ENCODE assay signal across 23 cellular contexts in genomic region chr18:74326238-74326637, GRCh38. TPM values are rescaled to one million over a fixed set of nuclear protein-coding genes. Genes with fewer than 3 reads are reported as not detected.
DNase-seq lines count a peak whose midpoint lies in the region; ATAC-seq, FAIRE-seq and TF ChIP-seq lines count a peak whose summit lies in the region.
"Had no signal": no experiment of that assay in that cellular context is flagged by ENCODE, and none has a peak within 500 bp of the region (broad histone marks: within the 10 kb centered on the region; RNA-seq: fewer than 3 reads in every experiment).

No MANE protein-coding gene starts in this region.

- H3K79me2 ChIP-seq in HepG2 (ENCODE audit: insufficient read depth, low read length) (no peaks in the 10 kb centered on the region), GM23248 (ENCODE audit: insufficient read depth) (no peaks in the 10 kb centered on the region)

- H3K4me2 ChIP-seq in HepG2 (ENCODE audit: low read depth, low read length), result no peak overlapping the region
- no peak overlapping the region for H3K4me2 ChIP-seq in GM23248 (ENCODE audit: unreplicated experiment)

- H3K9me3 ChIP-seq in endodermal cell (ENCODE audit: control insufficient read depth, low read length) (no peaks in the 10 kb centered on the region), HepG2 (ENCODE audit: low read length) (no peaks in the 10 kb centered on the region), GM23248 (ENCODE audit: low read depth) (no peaks in the 10 kb centered on the region)

- ATAC-seq in HepG2, result peak; percentile 60; the same call in 2 of the 3 replicates
- ATAC-seq in HG03521 (IDR thresholded peaks at IDR 0.05; ENCODE audit: unreplicated experiment), result no peak
- ATAC-seq: Panc1, SK-N-SH treated with all-trans-retinoic acid at 6 μM for 48 hours had no signal

- intact Hi-C loops in HepG2 (cut with micrococcal nuclease; ENCODE audit: unreplicated experiment), result no loop called here
- intact Hi-C loops in activated T-helper 1 cell treated with anti-CD3 and anti-CD28 coated beads, Interleukin-12 subunit alpha, Interleukin-12 subunit beta, Interleukin-2, Interleukin-4 antibody, amounts not matched to agents 30 ng/mL and 10 ng/mL and 1 ng/mL, durations not matched to agents 14 hours and 24 hours and 36 hours (cut with micrococcal nuclease), result no loop called here

- no peak for TF ChIP-seq RAD21 in HepG2 (CRISPR knock-in tag; IDR thresholded peaks at IDR 0.05)

- TF ChIP-seq POLR2A in HepG2 (IDR thresholded peaks at IDR 0.05; ENCODE audit: insufficient read depth in 1 of 2, low read depth in 2 of 2, low read length in 2 of 2), result no peak

- TF ChIP-seq CTCF in endodermal cell (conservative IDR thresholded peaks at IDR 0.05), result no peak
- 0 out of 2 replicates have a peak, but pooled peaks have one; percentile 8 for TF ChIP-seq CTCF in HepG2 (CRISPR knock-in tag; IDR thresholded peaks at IDR 0.05)
- no peak for TF ChIP-seq CTCF in progenitor cell of endocrine pancreas (IDR thresholded peaks at IDR 0.05; ENCODE audit: unreplicated experiment)

- H4K20me1 ChIP-seq in HepG2 (ENCODE audit: insufficient read depth, low read length) (no peaks in the 10 kb centered on the region), GM23248 (ENCODE audit: insufficient read depth) (no peaks in the 10 kb centered on the region)

- no peak overlapping the region for H3K4me3 ChIP-seq in endodermal cell (ENCODE audit: low read length)
- H3K4me3 ChIP-seq in HepG2 (replicated peaks in 1 of 3; ENCODE audit: insufficient read depth in 1 of 3, low read depth in 2 of 3, low read length in 3 of 3), result no peak overlapping the region
- no peak overlapping the region for H3K4me3 ChIP-seq in GM23248

- H3K27me3 Mint-ChIP-seq in endodermal cell (ENCODE audit: insufficient read depth) (no peaks in the 10 kb centered on the region), progenitor cell of endocrine pancreas (no peaks in the 10 kb centered on the region)
- H3K27me3 Mint-ChIP-seq in activated T-helper 1 cell treated with anti-CD3 and anti-CD28 coated beads, Interleukin-12 subunit alpha, Interleukin-12 subunit beta, Interleukin-2, Interleukin-4 antibody, amounts not matched to agents 30 ng/mL and 10 ng/mL and 1 ng/mL, durations not matched to agents 14 hours and 24 hours and 36 hours (ENCODE audit: insufficient read depth), result peaks cover 20% of the 10 kb centered on the region

- DNase-seq in endodermal cell (no peak), HepG2 (ENCODE audit: low spot score) (no peak), progenitor cell of endocrine pancreas (ENCODE audit: low spot score, unreplicated experiment) (no peak), NCI-H2196 (lab: John Stamatoyannopoulos, UW; ENCODE audit: unreplicated experiment) (no peak), GM23248 (no peak)
- DNase-seq in activated T-helper 1 cell treated with anti-CD3 and anti-CD28 coated beads, Interleukin-12 subunit alpha, Interleukin-12 subunit beta, Interleukin-2, Interleukin-4 antibody, amounts not matched to agents 30 ng/mL and 10 ng/mL and 1 ng/mL, durations not matched to agents 14 hours and 24 hours and 36 hours (ENCODE audit: low spot score), result no peak
- DNase-seq: CD4-positive, CD25-positive, alpha-beta regulatory T cell; DMS79 treated with DMSO at 0.1 percent for 48 hours; H9; HFFc6; NCI-H1694; NCI-H2081; NCI-H226; NCI-H524; NCI-H774; NK-92 treated with Interleukin-12 subunit alpha and Interleukin-12 subunit beta, amount 100 ng/mL, for 24 hours; SIG-M5 had no signal

- H3K27ac ChIP-seq in endodermal cell (ENCODE audit: low read depth, low read length) (no peak overlapping the region), HepG2 (ENCODE audit: extremely low read length, insufficient read depth, low read length) (no peak overlapping the region), GM23248 (no peak overlapping the region)

- POLR2A ChIA-PET in HepG2 (lab: Yijun Ruan, JAX), result no interaction called here

- no peaks in the 10 kb centered on the region for H3K9me3 Mint-ChIP-seq in endodermal cell
- H3K9me3 Mint-ChIP-seq in progenitor cell of endocrine pancreas (ENCODE audit: low read depth), result no peaks in the 10 kb centered on the region
- H3K9me3 Mint-ChIP-seq in activated T-helper 1 cell treated with anti-CD3 and anti-CD28 coated beads, Interleukin-12 subunit alpha, Interleukin-12 subunit beta, Interleukin-2, Interleukin-4 antibody, amounts not matched to agents 30 ng/mL and 10 ng/mL and 1 ng/mL, durations not matched to agents 14 hours and 24 hours and 36 hours, result no peaks in the 10 kb centered on the region
- H3K9me3 Mint-ChIP-seq: H9, HFFc6, IgD-negative memory B cell had no signal

- H3K9me2 ChIP-seq in GM23248 (ENCODE audit: insufficient read depth), result no peaks in the 10 kb centered on the region

- in situ Hi-C loops in HepG2 (cut with HindIII; ENCODE audit: extremely low pct_ligation_motif_present, low pct_unique_long_range_greater_than_20kb) (no loop called here), GM23248 (cut with MboI) (loop anchor here (25.0 kb wide), 2 partner anchors 464 to 1564 kb away; no protein-coding TSS in a partner anchor)

- H3K4me1 Mint-ChIP-seq in endodermal cell, result peaks cover 16% of the 10 kb centered on the region
- H3K4me1 Mint-ChIP-seq in progenitor cell of endocrine pancreas (ENCODE audit: low read depth), result peaks cover 18% of the 10 kb centered on the region
- no peaks in the 10 kb centered on the region for H3K4me1 Mint-ChIP-seq in activated T-helper 1 cell treated with anti-CD3 and anti-CD28 coated beads, Interleukin-12 subunit alpha, Interleukin-12 subunit beta, Interleukin-2, Interleukin-4 antibody, amounts not matched to agents 30 ng/mL and 10 ng/mL and 1 ng/mL, durations not matched to agents 14 hours and 24 hours and 36 hours (ENCODE audit: low read depth)
- H3K4me1 Mint-ChIP-seq: CD4-positive, CD25-positive, alpha-beta regulatory T cell; H9 had no signal

- H3K27me3 ChIP-seq in endodermal cell (ENCODE audit: control insufficient read depth, insufficient read depth, low read length, poor library complexity, severe bottlenecking), result no peaks in the 10 kb centered on the region
- H3K27me3 ChIP-seq in HepG2 (ENCODE audit: control insufficient read depth in 1 of 2, insufficient read depth in 2 of 2, low read length in 2 of 2), result no peaks in the 10 kb centered on the region; a peak in 1 of 5 replicates
- H3K27me3 ChIP-seq in GM23248 (replicated peaks; ENCODE audit: insufficient read depth), result no peaks in the 10 kb centered on the region

- no peaks in the 10 kb centered on the region for H3K36me3 Mint-ChIP-seq in endodermal cell (ENCODE audit: low read depth)
- H3K36me3 Mint-ChIP-seq in progenitor cell of endocrine pancreas (ENCODE audit: insufficient read depth), result no peaks in the 10 kb centered on the region
- H3K36me3 Mint-ChIP-seq in activated T-helper 1 cell treated with anti-CD3 and anti-CD28 coated beads, Interleukin-12 subunit alpha, Interleukin-12 subunit beta, Interleukin-2, Interleukin-4 antibody, amounts not matched to agents 30 ng/mL and 10 ng/mL and 1 ng/mL, durations not matched to agents 14 hours and 24 hours and 36 hours (ENCODE audit: low read depth), result no peaks in the 10 kb centered on the region
- H3K36me3 Mint-ChIP-seq: CD4-positive, CD25-positive, alpha-beta regulatory T cell; IgD-negative memory B cell had no signal

- 47 to 100% methylated on average over 1 to 2 of the region's 2 CpGs for WGBS in endodermal cell (ENCODE audit: insufficient coverage in 1 of 2, insufficient read length in 1 of 2), 2 experiments
- WGBS in HepG2 (ENCODE audit: low lambda C conversion rate), result 67% methylated on average over 2 of the region's 2 CpGs
- 86 to 89% methylated on average over 2 of the region's 2 CpGs for WGBS in GM23248 (ENCODE audit: low coverage in 1 of 2, low lambda C conversion rate in 2 of 2, missing lambda C conversion rate in 2 of 2), 2 experiments

- H3K4me3 Mint-ChIP-seq in endodermal cell (no peak overlapping the region), progenitor cell of endocrine pancreas (ENCODE audit: low read depth) (no peak overlapping the region)
- no peak overlapping the region for H3K4me3 Mint-ChIP-seq in activated T-helper 1 cell treated with anti-CD3 and anti-CD28 coated beads, Interleukin-12 subunit alpha, Interleukin-12 subunit beta, Interleukin-2, Interleukin-4 antibody, amounts not matched to agents 30 ng/mL and 10 ng/mL and 1 ng/mL, durations not matched to agents 14 hours and 24 hours and 36 hours
- H3K4me3 Mint-ChIP-seq: CD4-positive, CD25-positive, alpha-beta regulatory T cell; H9; HFFc6; IgD-negative memory B cell had no signal

- H3K4me1 ChIP-seq in endodermal cell (ENCODE audit: control insufficient read depth, insufficient read depth, low read length) (peaks cover 10% of the 10 kb centered on the region), HepG2 (ENCODE audit: insufficient read depth, low read length) (peaks cover 21% of the 10 kb centered on the region), GM23248 (ENCODE audit: insufficient read depth) (0 out of 2 replicates have a peak, but pooled peaks cover 3% of the 10 kb centered on the region)

- no peak overlapping the region for H3K9ac ChIP-seq in endodermal cell (ENCODE audit: extremely low read depth, low read length, poor library complexity, severe bottlenecking)
- H3K9ac ChIP-seq in HepG2 (ENCODE audit: insufficient read depth, low read depth, low read length), result peak overlapping the region; percentile 17; the same call in 1 of the 2 replicates
- H3K9ac ChIP-seq in GM23248, result no peak overlapping the region

- CTCF ChIA-PET in HepG2 (lab: Yijun Ruan, JAX; ENCODE audit: low intra/inter-chr PET ratio, low total read pairs), result no interaction called here

- H3F3A ChIP-seq in GM23248 (ENCODE audit: insufficient read depth), result no peaks in the 10 kb centered on the region

- H3K36me3 ChIP-seq in endodermal cell (ENCODE audit: control insufficient read depth, insufficient read depth, low read length) (no peaks in the 10 kb centered on the region), HepG2 (replicated peaks in 1 of 2; ENCODE audit: control insufficient read depth in 1 of 2, insufficient read depth in 2 of 2, low read length in 2 of 2) (no peaks in the 10 kb centered on the region), GM23248 (ENCODE audit: low read depth) (no peaks in the 10 kb centered on the region)

- no peak for TF ChIP-seq EP300 in HepG2 (IDR thresholded peaks at IDR 0.05; ENCODE audit: low read depth in 2 of 2, low read length in 2 of 2)
- TF ChIP-seq EP300 in HepG2 (CRISPR knock-in tag; IDR thresholded peaks at IDR 0.05; ENCODE audit: borderline replicate concordance), result no peak

- FAIRE-seq in HepG2 (lab: Jason Lieb, UNC), result peak; percentile 67

- H2AFZ ChIP-seq in HepG2 (ENCODE audit: low read length), result peak overlapping the region; percentile 66
- no peak overlapping the region for H2AFZ ChIP-seq in GM23248

- BruUV-seq in HepG2 (replicated peaks; lab: Mats Ljungman, UMichigan), result no TSS peak

- H3K27ac Mint-ChIP-seq in endodermal cell (peak overlapping the region; percentile 91), progenitor cell of endocrine pancreas (peak overlapping the region; percentile 96)
- no peak overlapping the region for H3K27ac Mint-ChIP-seq in activated T-helper 1 cell treated with anti-CD3 and anti-CD28 coated beads, Interleukin-12 subunit alpha, Interleukin-12 subunit beta, Interleukin-2, Interleukin-4 antibody, amounts not matched to agents 30 ng/mL and 10 ng/mL and 1 ng/mL, durations not matched to agents 14 hours and 24 hours and 36 hours
- H3K27ac Mint-ChIP-seq: CD4-positive, CD25-positive, alpha-beta regulatory T cell; H9; HFFc6 had no signal

RNA-seq across cellular contexts. Expression of gene C18orf63, which starts 10.6 kb away (rescaled TPM):
- total RNA-seq in endodermal cell, result not detected
- not detected for polyA plus RNA-seq in endodermal cell (2013, experiment 1 of 2)
- not detected for polyA plus RNA-seq in endodermal cell (2013, experiment 2 of 2)
- not detected in 2 replicates for total RNA-seq in HepG2 (2016; rRNA removed; fragmentation: Illumina TruSeq; extraction: Trizol)
- not detected in 2 replicates for total RNA-seq in HepG2 (2016; cell fraction: cytosol; rRNA removed; fragmentation: Illumina TruSeq; extraction: Trizol; ENCODE audit: low read depth)
- total RNA-seq in HepG2 (2016; cell fraction: insoluble cytoplasmic fraction; rRNA removed; fragmentation: Illumina TruSeq; extraction: Trizol), result not detected in 2 replicates
- total RNA-seq in HepG2 (2016; cell fraction: membrane; rRNA removed; fragmentation: Illumina TruSeq; extraction: Trizol), result not detected in 2 replicates
- not detected in 2 replicates for total RNA-seq in HepG2 (2016; cell fraction: nucleus; rRNA removed; fragmentation: Illumina TruSeq; extraction: Trizol)
- polyA plus RNA-seq in HepG2 (2011; rRNA removed), result 0.01 TPM in 1 of 2 replicates, not detected in the other
- not detected in 2 replicates for polyA plus RNA-seq in HepG2 (2011; cell fraction: cytosol; rRNA removed)
- not detected in 2 replicates for polyA plus RNA-seq in HepG2 (2011; cell fraction: nucleus; rRNA removed)
- not detected in 2 replicates for polyA plus RNA-seq in HepG2 (2012)
- not detected in 2 replicates for polyA plus RNA-seq in HepG2 (2016; cell fraction: cytosol; fragmentation: Illumina TruSeq; extraction: Trizol; ENCODE audit: low read depth)
- not detected in 2 replicates for polyA plus RNA-seq in HepG2 (2016; cell fraction: insoluble cytoplasmic fraction; fragmentation: Illumina TruSeq; extraction: Trizol; ENCODE audit: low read depth)
- polyA plus RNA-seq in HepG2 (2016; cell fraction: membrane; fragmentation: Illumina TruSeq; extraction: Trizol; ENCODE audit: low read depth), result not detected in 2 replicates
- not detected in 2 replicates for polyA plus RNA-seq in HepG2 (2016; cell fraction: nucleus; fragmentation: Illumina TruSeq; extraction: Trizol; ENCODE audit: insufficient read depth, low read depth)
- polyA minus RNA-seq in HepG2 (2011; rRNA and poly(A)+ RNA removed; ENCODE audit: low replicate concordance), result not detected in 2 replicates
- not detected in 2 replicates for polyA minus RNA-seq in HepG2 (2011; cell fraction: cytosol; rRNA and poly(A)+ RNA removed)
- not detected in 2 replicates for polyA minus RNA-seq in HepG2 (2011; cell fraction: nucleus; rRNA and poly(A)+ RNA removed)
- total RNA-seq in progenitor cell of endocrine pancreas, result not detected in 2 replicates
- total RNA-seq in activated T-helper 1 cell treated with anti-CD3 and anti-CD28 coated beads, Interleukin-12 subunit alpha, Interleukin-12 subunit beta, Interleukin-2, Interleukin-4 antibody, amounts not matched to agents 30 ng/mL and 10 ng/mL and 1 ng/mL, durations not matched to agents 14 hours and 24 hours and 36 hours, result not detected in 2 replicates
- not detected in 2 replicates for total RNA-seq in GM23248 (2014; rRNA removed; shearing (Covaris generic))
- polyA plus RNA-seq in GM23248 (2016; fragmentation: Nextera tagmentation; extraction: Ambion mirVana), result not detected in 2 replicates
- total RNA-seq: CD4-positive, CD25-positive, alpha-beta regulatory T cell; H9; HFFc6; HT1080 had no signal
- polyA plus RNA-seq: BJ; CD4-positive, CD25-positive, alpha-beta regulatory T cell; IgD-negative memory B cell had no signal

RNA-seq across cellular contexts. Expression of gene CYB5A, which starts 34.5 kb away (rescaled TPM):
- 100 to 1,000 TPM in 1 of 2 donors, 10 to 100 TPM in 1; 72.6 to 124 TPM for total RNA-seq in endodermal cell
- polyA plus RNA-seq in endodermal cell (2013, experiment 1 of 2), result 63.3 TPM
- 48.4 TPM for polyA plus RNA-seq in endodermal cell (2013, experiment 2 of 2)
- total RNA-seq in HepG2 (2016; rRNA removed; fragmentation: Illumina TruSeq; extraction: Trizol), result 356 and 411 TPM in 2 replicates
- 374 and 466 TPM in 2 replicates for total RNA-seq in HepG2 (2016; cell fraction: cytosol; rRNA removed; fragmentation: Illumina TruSeq; extraction: Trizol; ENCODE audit: low read depth)
- 373 and 443 TPM in 2 replicates for total RNA-seq in HepG2 (2016; cell fraction: insoluble cytoplasmic fraction; rRNA removed; fragmentation: Illumina TruSeq; extraction: Trizol)
- total RNA-seq in HepG2 (2016; cell fraction: membrane; rRNA removed; fragmentation: Illumina TruSeq; extraction: Trizol), result 360 and 432 TPM in 2 replicates
- 129 and 140 TPM in 2 replicates for total RNA-seq in HepG2 (2016; cell fraction: nucleus; rRNA removed; fragmentation: Illumina TruSeq; extraction: Trizol)
- polyA plus RNA-seq in HepG2 (2011; rRNA removed), result 215 and 233 TPM in 2 replicates
- polyA plus RNA-seq in HepG2 (2011; cell fraction: cytosol; rRNA removed), result 375 and 416 TPM in 2 replicates
- polyA plus RNA-seq in HepG2 (2011; cell fraction: nucleus; rRNA removed), result 94.1 and 130 TPM in 2 replicates
- 216 and 218 TPM in 2 replicates for polyA plus RNA-seq in HepG2 (2012)
- 479 and 611 TPM in 2 replicates for polyA plus RNA-seq in HepG2 (2016; cell fraction: cytosol; fragmentation: Illumina TruSeq; extraction: Trizol; ENCODE audit: low read depth)
- 473 and 479 TPM in 2 replicates for polyA plus RNA-seq in HepG2 (2016; cell fraction: insoluble cytoplasmic fraction; fragmentation: Illumina TruSeq; extraction: Trizol; ENCODE audit: low read depth)
- polyA plus RNA-seq in HepG2 (2016; cell fraction: membrane; fragmentation: Illumina TruSeq; extraction: Trizol; ENCODE audit: low read depth), result 378 and 460 TPM in 2 replicates
- 240 and 246 TPM in 2 replicates for polyA plus RNA-seq in HepG2 (2016; cell fraction: nucleus; fragmentation: Illumina TruSeq; extraction: Trizol; ENCODE audit: insufficient read depth, low read depth)
- 0.14 and 63.3 TPM in 2 replicates for polyA minus RNA-seq in HepG2 (2011; rRNA and poly(A)+ RNA removed; ENCODE audit: low replicate concordance)
- 74.5 and 95.0 TPM in 2 replicates for polyA minus RNA-seq in HepG2 (2011; cell fraction: cytosol; rRNA and poly(A)+ RNA removed)
- polyA minus RNA-seq in HepG2 (2011; cell fraction: nucleus; rRNA and poly(A)+ RNA removed), result 40.4 and 58.9 TPM in 2 replicates
- total RNA-seq in progenitor cell of endocrine pancreas, result 213 and 223 TPM in 2 replicates
- total RNA-seq in activated T-helper 1 cell treated with anti-CD3 and anti-CD28 coated beads, Interleukin-12 subunit alpha, Interleukin-12 subunit beta, Interleukin-2, Interleukin-4 antibody, amounts not matched to agents 30 ng/mL and 10 ng/mL and 1 ng/mL, durations not matched to agents 14 hours and 24 hours and 36 hours, result 36.0 and 40.5 TPM in 2 replicates
- total RNA-seq in GM23248 (2014; rRNA removed; shearing (Covaris generic)), result 21.5 and 55.0 TPM in 2 replicates
- 114 and 117 TPM in 2 replicates for polyA plus RNA-seq in GM23248 (2016; fragmentation: Nextera tagmentation; extraction: Ambion mirVana)
